17 cellular contexts compared by ENCODE assay signal in genomic region chr15:51403946-51404695, GRCh38.
"Had no signal": no experiment of that assay in that cellular context is flagged by ENCODE, and none has a peak within 500 bp of the region (broad histone marks: within the 10 kb centered on the region; RNA-seq: fewer than 3 reads in every experiment).

No MANE protein-coding gene starts in this region.

- H3K27ac Mint-ChIP-seq: activated naive CD4-positive, alpha-beta T cell treated with anti-CD3 and anti-CD28 coated beads for 36 hours; activated naive CD8-positive, alpha-beta T cell; activated T-helper 17 cell treated with anti-CD3 and anti-CD28 coated beads, Interleukin-2, amount 50 U/mL, for 72 hours; T-helper 1 cell treated with Interleukin-12 subunit alpha and Interleukin-12 subunit beta and Interleukin-4 antibody, amounts not matched to agents 30 μg/mL and 1 μg/mL, for 36 hours had no signal

- ATAC-seq: activated T-helper 17 cell treated with anti-CD3 and anti-CD28 coated beads, Interleukin-2, amount 50 U/mL, for 72 hours had no signal

- DNase-seq: activated CD4-positive, alpha-beta T cell treated with anti-CD3 and anti-CD28 coated beads for 48 hours; activated CD4-positive, alpha-beta T cell treated with anti-CD3 and anti-CD28 coated beads, Interleukin-2, amount 50 U/mL, for 48 hours; activated CD4-positive, CD25-positive, alpha-beta regulatory T cell treated with anti-CD3 and anti-CD28 coated beads, Interleukin-2, amount 50 U/mL, for 72 hours; activated gamma-delta T cell; activated naive CD4-positive, alpha-beta T cell treated with anti-CD3 and anti-CD28 coated beads for 36 hours; activated T-cell treated with anti-CD3 and anti-CD28 coated beads for 4 hours; activated T-cell treated with anti-CD3 and anti-CD28 coated beads, Interleukin-2, amount 50 U/mL, for 48 hours; NCI-H1436 treated with DMSO at 0.1 percent for 48 hours; NCI-H187; SHP77 treated with DMSO at 0.1 percent for 48 hours had no signal

- H3K27me3 ChIP-seq: cardiac muscle cell had no signal

- H3K9ac ChIP-seq: KMS-11 had no signal

- H3K27ac ChIP-seq: brain microvascular endothelial cell, cardiac muscle cell, KMS-11, PC-9 had no signal

- H3K4me3 ChIP-seq: cardiac muscle cell, PC-9 had no signal

- H3K36me3 Mint-ChIP-seq: activated naive CD8-positive, alpha-beta T cell had no signal

- H3K9me3 Mint-ChIP-seq: activated naive CD4-positive, alpha-beta T cell treated with anti-CD3 and anti-CD28 coated beads for 36 hours; T-helper 1 cell treated with Interleukin-12 subunit alpha and Interleukin-12 subunit beta and Interleukin-4 antibody, amounts not matched to agents 30 μg/mL and 1 μg/mL, for 36 hours had no signal

- H3K36me3 ChIP-seq: brain microvascular endothelial cell, cardiac muscle cell had no signal

- H3K4me3 Mint-ChIP-seq: activated naive CD4-positive, alpha-beta T cell treated with anti-CD3 and anti-CD28 coated beads for 36 hours; activated naive CD8-positive, alpha-beta T cell; activated T-helper 17 cell treated with anti-CD3 and anti-CD28 coated beads, Interleukin-2, amount 50 U/mL, for 72 hours; T-helper 1 cell treated with Interleukin-12 subunit alpha and Interleukin-12 subunit beta and Interleukin-4 antibody, amounts not matched to agents 30 μg/mL and 1 μg/mL, for 36 hours had no signal

- H3K4me1 Mint-ChIP-seq: activated T-helper 17 cell treated with anti-CD3 and anti-CD28 coated beads, Interleukin-2, amount 50 U/mL, for 72 hours had no signal
